In genomic region chr1:109761227-109762038, GRCh38 we compare ENCODE assay signal across 10 cellular contexts. TPM values are rescaled to one million over a fixed set of nuclear protein-coding genes. Genes with fewer than 3 reads are reported as not detected.
DNase-seq lines count a peak whose midpoint lies in the region; ATAC-seq and TF ChIP-seq lines count a peak whose summit lies in the region.
"Had no signal": no experiment of that assay in that cellular context is flagged by ENCODE, and none has a peak within 500 bp of the region (broad histone marks: within the 10 kb centered on the region; RNA-seq: fewer than 3 reads in every experiment).

No MANE protein-coding gene starts in this region.

- no peak overlapping the region for H3K4me3 ChIP-seq in IMR-90 (ENCODE audit: insufficient read depth, low read depth, low read length)
- H3K4me3 ChIP-seq in hepatocyte: no peak overlapping the region
- H3K4me3 ChIP-seq: prostate gland, SJSA1 had no signal

- H3K4me2 ChIP-seq in IMR-90 (ENCODE audit: low read depth, low read length) (no peak overlapping the region), hepatocyte (peak overlapping the region; percentile 85)

- peaks cover 16% of the 10 kb centered on the region for H3K79me2 ChIP-seq in hepatocyte

- H2AK5ac ChIP-seq in IMR-90 (ENCODE audit: low read depth, low read length): peak overlapping the region; percentile 97

- no peak overlapping the region for H2BK5ac ChIP-seq in IMR-90 (ENCODE audit: low read depth, low read length, poor library complexity, severe bottlenecking)

- no peak for ATAC-seq in IMR-90 (ENCODE audit: low read depth)
- ATAC-seq in GM18505 (IDR thresholded peaks at IDR 0.05; ENCODE audit: unreplicated experiment): no peak
- ATAC-seq in HG03469 (IDR thresholded peaks at IDR 0.05; ENCODE audit: unreplicated experiment): no peak

- no peak overlapping the region for H4K8ac ChIP-seq in IMR-90 (ENCODE audit: low read depth in 2 of 2, low read length in 2 of 2)

- H3K9me1 ChIP-seq in IMR-90 (ENCODE audit: insufficient read depth, low read length): peaks cover 20% of the 10 kb centered on the region

- H2BK20ac ChIP-seq in IMR-90 (ENCODE audit: low read depth, low read length): no peak overlapping the region

- DNase-seq in IMR-90: no peak
- peak; percentile 92 for DNase-seq in cerebellar cortex (ENCODE audit: low spot score)
- DNase-seq in hepatocyte (ENCODE audit: low spot score): no peak
- peak; percentile 65 for DNase-seq in posterior vena cava (ENCODE audit: low spot score)
- no peak for DNase-seq in NCI-H2081 (lab: John Stamatoyannopoulos, UW)

- H2BK15ac ChIP-seq in IMR-90 (ENCODE audit: low read depth, low read length): no peak overlapping the region; the same call in 1 of the 3 replicates

- H4K91ac ChIP-seq in IMR-90 (ENCODE audit: insufficient read depth, low read depth, low read length): peak overlapping the region; percentile 67

- no peak overlapping the region for H3K9ac ChIP-seq in IMR-90 (ENCODE audit: low read depth, low read length)

- CTCF ChIA-PET in IMR-90 (lab: Yijun Ruan, JAX): interaction anchor here (1.2 kb wide), 1 partner anchor 121 kb away, joined by 5 read pairs; no protein-coding TSS in a partner anchor

- H3K27ac ChIP-seq in IMR-90 (ENCODE audit: insufficient read depth, low read length): no peak overlapping the region
- H3K27ac ChIP-seq in hepatocyte: peak overlapping the region; percentile 99
- H3K27ac ChIP-seq: prostate gland, SJSA1 had no signal

- intact Hi-C loops in IMR-90 (cut with micrococcal nuclease) (no loop called here), posterior vena cava (cut with DNase I) (loop anchor here in 1 of 2 donors (10.0 kb wide), 1 partner anchor 47 kb away; the partner anchor contains the start of gene GSTM5)

- no peak overlapping the region for H3K18ac ChIP-seq in IMR-90 (ENCODE audit: low read depth, low read length)

- no peak for TF ChIP-seq RAD21 in IMR-90 (IDR thresholded peaks at IDR 0.05; ENCODE audit: low read length)

- H2AK9ac ChIP-seq in IMR-90 (replicated peaks; ENCODE audit: low read depth, low read length, poor library complexity): no peak overlapping the region

- dilution Hi-C loops in IMR-90 (cut with HindIII; ENCODE audit: low sequenced_read_pairs, unreplicated experiment): no loop called here

- no peaks in the 10 kb centered on the region for H4K20me1 ChIP-seq in IMR-90 (ENCODE audit: insufficient read depth, low read length)
- no peaks in the 10 kb centered on the region for H4K20me1 ChIP-seq in hepatocyte (ENCODE audit: insufficient read depth, poor library complexity, severe bottlenecking)

- in situ Hi-C loops in IMR-90 (cut with MboI; ENCODE audit: low sequenced_read_pairs): no loop called here

- H3K14ac ChIP-seq in IMR-90 (replicated peaks; ENCODE audit: low read depth, low read length): no peak overlapping the region

- peaks cover 12% of the 10 kb centered on the region for H3K4me1 ChIP-seq in IMR-90 (ENCODE audit: control insufficient read depth, insufficient read depth, low read length)
- peaks cover 43% of the 10 kb centered on the region for H3K4me1 ChIP-seq in hepatocyte (ENCODE audit: insufficient read depth)
- H3K4me1 ChIP-seq: prostate gland had no signal

- no peak for TF ChIP-seq CTCF in IMR-90 (conservative IDR thresholded peaks at IDR 0.05; ENCODE audit: low read depth, low read length)
- no peak for TF ChIP-seq CTCF in hepatocyte (IDR thresholded peaks at IDR 0.05; ENCODE audit: poor library complexity)

- no peaks in the 10 kb centered on the region for H3K36me3 ChIP-seq in IMR-90 (ENCODE audit: control insufficient read depth, insufficient read depth, low read length)
- H3K36me3 ChIP-seq in hepatocyte (replicated peaks; ENCODE audit: insufficient read depth, low read depth): no peaks in the 10 kb centered on the region
- H3K36me3 ChIP-seq: prostate gland, SJSA1 had no signal

- no peaks in the 10 kb centered on the region for H3K79me1 ChIP-seq in IMR-90 (ENCODE audit: low read depth in 1 of 2, low read length in 2 of 2)

- TF ChIP-seq POLR2A in IMR-90 (IDR thresholded peaks at IDR 0.05; ENCODE audit: low read depth, low read length) (no peak), GM18505 (IDR thresholded peaks at IDR 0.05; ENCODE audit: borderline replicate concordance, extremely low read depth, insufficient read depth, insufficient read length) (no peak)

- POLR2A ChIA-PET in IMR-90 (lab: Charles Lee; ENCODE audit: unreplicated experiment): no interaction called here

- no peak overlapping the region for H3K23ac ChIP-seq in IMR-90 (ENCODE audit: low read depth, low read length)

- no peak overlapping the region for H3K4ac ChIP-seq in IMR-90 (ENCODE audit: low read depth, low read length)

- no peak overlapping the region for H3K56ac ChIP-seq in IMR-90 (ENCODE audit: extremely low read depth, insufficient read depth, low read length)

- H2BK120ac ChIP-seq in IMR-90 (ENCODE audit: low read depth, low read length): peak overlapping the region; percentile 3; the same call in 1 of the 2 replicates

- BruUV-seq in IMR-90 (replicated peaks; lab: Mats Ljungman, UMichigan): no TSS peak

- no peak overlapping the region for H2AFZ ChIP-seq in IMR-90 (replicated peaks; ENCODE audit: low read length, poor library complexity)
- H2AFZ ChIP-seq in hepatocyte: no peak overlapping the region

- H3K27me3 ChIP-seq in IMR-90 (ENCODE audit: control insufficient read depth, insufficient read depth, low read length) (no peaks in the 10 kb centered on the region), hepatocyte (no peaks in the 10 kb centered on the region)
- H3K27me3 ChIP-seq: SJSA1 had no signal

- H3K9me3 ChIP-seq in IMR-90 (ENCODE audit: control insufficient read depth, insufficient read depth, low read length): no peaks in the 10 kb centered on the region
- H3K9me3 ChIP-seq in hepatocyte (ENCODE audit: low read depth): no peaks in the 10 kb centered on the region
- H3K9me3 ChIP-seq: prostate gland, SJSA1 had no signal

- whole genome bisulfite sequencing in IMR-90 (ENCODE audit: extremely low coverage in 2 of 2, insufficient read length in 1 of 2), 2 experiments: 76% methylated on average over 4 of the region's 14 CpGs; no CpG with 5 or more reads in 1 of the 2 experiments
- WGBS in hepatocyte (ENCODE audit: low lambda C conversion rate, missing lambda C conversion rate): 82% methylated on average over 12 of the region's 14 CpGs

- no peak overlapping the region for H4K5ac ChIP-seq in IMR-90 (ENCODE audit: low read depth, low read length)

- no peaks in the 10 kb centered on the region for H3K9me2 ChIP-seq in hepatocyte (replicated peaks; ENCODE audit: insufficient read depth)

TF ChIP-seq in IMR-90, 13 proteins besides CTCF, POLR2A, EP300 and RAD21:
- TF ChIP-seq FOS (IDR thresholded peaks at IDR 0.05; ENCODE audit: low read depth, low read length) (no peak), CHD1 (IDR thresholded peaks at IDR 0.05; ENCODE audit: low read depth, low read length) (no peak), NFE2L2 (IDR thresholded peaks at IDR 0.05; ENCODE audit: low read depth, low read length) (no peak), MAZ (IDR thresholded peaks at IDR 0.05; ENCODE audit: borderline replicate concordance, low read depth, low read length) (no peak), RFX5 (IDR thresholded peaks at IDR 0.05; ENCODE audit: low read depth, low read length) (no peak), BHLHE40 (IDR thresholded peaks at IDR 0.05; ENCODE audit: low read depth, low read length) (no peak), MXI1 (IDR thresholded peaks at IDR 0.05; ENCODE audit: borderline replicate concordance, low read depth, low read length) (no peak), RCOR1 (IDR thresholded peaks at IDR 0.05; ENCODE audit: insufficient replicate concordance, low read length) (no peak), ELK1 (IDR thresholded peaks at IDR 0.05; ENCODE audit: borderline replicate concordance, low read depth, low read length) (no peak), USF2 (IDR thresholded peaks at IDR 0.05; ENCODE audit: low read depth, low read length) (no peak), MAFK (IDR thresholded peaks at IDR 0.05; ENCODE audit: low read depth, low read length) (no peak), CEBPB (IDR thresholded peaks at IDR 0.05; ENCODE audit: low read depth, low read length) (no peak), SMC3 (IDR thresholded peaks at IDR 0.05; ENCODE audit: low read depth, low read length) (no peak)

RNA-seq across cellular contexts. Expression of gene EPS8L3, which starts 2.3 kb away (rescaled TPM):
- total RNA-seq in IMR-90 (2012; rRNA removed): not detected in 2 replicates
- not detected in 2 replicates for polyA plus RNA-seq in IMR-90 (2012; rRNA removed)
- 0.11 TPM in 1 of 2 replicates, not detected in the other for polyA plus RNA-seq in IMR-90 (2012; cell fraction: cytosol; rRNA removed)
- polyA plus RNA-seq in IMR-90 (2012; cell fraction: nucleus; rRNA removed; ENCODE audit: low replicate concordance): not detected in 2 replicates
- total RNA-seq in hepatocyte: 40.2 and 48.1 TPM in 2 replicates
- 97.3 and 105 TPM in 2 replicates for polyA plus RNA-seq in hepatocyte
- total RNA-seq in posterior vena cava: not detected
- total RNA-seq: SJSA1, urinary bladder had no signal

RNA-seq across cellular contexts. Expression of gene GSTM3, which starts 20.6 kb away (rescaled TPM):
- 101 and 131 TPM in 2 replicates for total RNA-seq in IMR-90 (2012; rRNA removed)
- 97.4 and 102 TPM in 2 replicates for polyA plus RNA-seq in IMR-90 (2012; rRNA removed)
- 69.1 and 108 TPM in 2 replicates for polyA plus RNA-seq in IMR-90 (2012; cell fraction: cytosol; rRNA removed)
- polyA plus RNA-seq in IMR-90 (2012; cell fraction: nucleus; rRNA removed; ENCODE audit: low replicate concordance): 19.5 and 60.7 TPM in 2 replicates
- 297 and 337 TPM in 2 replicates for total RNA-seq in hepatocyte
- 905 and 962 TPM in 2 replicates for polyA plus RNA-seq in hepatocyte
- 10 to 100 TPM; 35.1 to 52.2 TPM for total RNA-seq in posterior vena cava

RNA-seq across cellular contexts. Expression of gene GSTM5, which starts 49.4 kb away (rescaled TPM):
- 0.28 and 0.36 TPM in 2 replicates for total RNA-seq in IMR-90 (2012; rRNA removed)
- 1.2 TPM in 2 replicates for polyA plus RNA-seq in IMR-90 (2012; rRNA removed)
- 0.36 and 0.85 TPM in 2 replicates for polyA plus RNA-seq in IMR-90 (2012; cell fraction: cytosol; rRNA removed)
- polyA plus RNA-seq in IMR-90 (2012; cell fraction: nucleus; rRNA removed; ENCODE audit: low replicate concordance): 0.50 and 2.1 TPM in 2 replicates
- 0.12 and 3.0 TPM in 2 replicates for total RNA-seq in hepatocyte
- 1.2 and 1.6 TPM in 2 replicates for polyA plus RNA-seq in hepatocyte
- 10 to 100 TPM; 16.7 to 25.4 TPM for total RNA-seq in posterior vena cava
- total RNA-seq: SJSA1 had no signal

Comparison
In these comparisons a context has a peak if more than half of its experiments do, and no peak if none do; other contexts are left out.
1. DNase-seq: peak in cerebellar cortex (single experiment) and posterior vena cava (single experiment); none in IMR-90 (single experiment), hepatocyte (single experiment) and NCI-H2081 (0 of 2).
2. RNA of gene EPS8L3, which starts 2.3 kb away (total RNA-seq): 40.2 to 48.1 TPM in hepatocyte; not detected in posterior vena cava and not detected in IMR-90; every median in the first group is over 10 times any median in the second.